18 cellular contexts compared by ENCODE assay signal in genomic region chr9:73050062-73050814, GRCh38.
A peak's percentile ranks its signal among the peaks of the same experiment; 100 is the strongest.
DNase-seq lines count a peak whose midpoint lies in the region; ATAC-seq, FAIRE-seq and TF ChIP-seq lines count a peak whose summit lies in the region.
"Had no signal": no experiment of that assay in that cellular context is flagged by ENCODE, and none has a peak within 500 bp of the region (broad histone marks: within the 10 kb centered on the region; RNA-seq: fewer than 3 reads in every experiment).

No MANE protein-coding gene starts in this region.

- DNase-seq in GM03348 (ENCODE audit: low spot score) (peak; percentile 30), RCC 7860 (ENCODE audit: low spot score) (no peak), fibroblast of lung (ENCODE audit: low read depth in 2 of 2) (peak; percentile 36 to 61), osteoblast (ENCODE audit: insufficient read length, low spot score, missing footprints) (no peak), NK-92 (lab: John Stamatoyannopoulos, UW; ENCODE audit: unreplicated experiment) (no peak), Kasumi-1 (lab: John Stamatoyannopoulos, UW) (no peak), stomach (no peak)
- DNase-seq: activated naive CD8-positive, alpha-beta T cell treated with anti-CD3 and anti-CD28 coated beads, Interleukin-2, amount 10 ng/mL, durations not matched to agents 7 days and 5 days; CD4-positive, alpha-beta T cell; left colon; naive thymus-derived CD4-positive, alpha-beta T cell; NCI-H1105; NCI-H2227 treated with DMSO at 0.1 percent for 48 hours; stimulated activated naive CD8-positive, alpha-beta T cell treated with anti-CD3 and anti-CD28 coated beads, Interleukin-15, Interleukin-2, amounts not matched to agents 100 U/mL and 50 U/mL, for 24 hours; SW 1271 had no signal

- no peaks in the 10 kb centered on the region for H3K79me2 ChIP-seq in fibroblast of lung (ENCODE audit: control insufficient read depth, insufficient read depth, low read length)
- H3K79me2 ChIP-seq in osteoblast (ENCODE audit: insufficient read depth, low read length), result no peaks in the 10 kb centered on the region

- no peak for TF ChIP-seq EP300 in stomach (IDR thresholded peaks at IDR 0.05)

- H3K27me3 ChIP-seq in fibroblast of lung (ENCODE audit: control insufficient read depth, insufficient read depth, low read length) (no peaks in the 10 kb centered on the region), osteoblast (ENCODE audit: insufficient read depth, low read length) (no peaks in the 10 kb centered on the region), stomach (no peaks in the 10 kb centered on the region)
- H3K27me3 ChIP-seq: gastroesophageal sphincter had no signal

- no peak for TF ChIP-seq POLR2A in stomach (IDR thresholded peaks at IDR 0.05)

- H3K4me2 ChIP-seq in fibroblast of lung (ENCODE audit: extremely low read depth, insufficient read depth, low read length), result peak overlapping the region; percentile 34
- no peak overlapping the region for H3K4me2 ChIP-seq in osteoblast (ENCODE audit: insufficient read depth, low read length)

- ATAC-seq in GM21786 (IDR thresholded peaks at IDR 0.05; ENCODE audit: unreplicated experiment), result no peak
- ATAC-seq: gastroesophageal sphincter; naive thymus-derived CD4-positive, alpha-beta T cell; stimulated activated naive CD8-positive, alpha-beta T cell treated with anti-CD3 and anti-CD28 coated beads, Interleukin-15, Interleukin-2, amounts not matched to agents 100 U/mL and 50 U/mL, for 24 hours had no signal

- 62 to 77% (median 75%) methylated on average over 5 of the region's 5 CpGs for WGBS in stomach, 5 donors

- peak; percentile 65 for FAIRE-seq in RCC 7860 (lab: Jason Lieb, UNC)
- FAIRE-seq: HTR-8/SVneo had no signal

- no peak overlapping the region for H3K4me3 ChIP-seq in fibroblast of lung (replicated peaks in 1 of 4; ENCODE audit: control extremely low read depth in 1 of 4, insufficient read depth in 1 of 4, low read depth in 3 of 4, low read length in 4 of 4)
- H3K4me3 ChIP-seq in osteoblast (ENCODE audit: insufficient read depth, low read length), result no peak overlapping the region
- H3K4me3 ChIP-seq in stomach, result no peak overlapping the region
- H3K4me3 ChIP-seq: gastroesophageal sphincter had no signal

- H3K4me1 ChIP-seq in fibroblast of lung (ENCODE audit: control insufficient read depth, extremely low read depth, insufficient read depth, low read length) (peaks cover 3% of the 10 kb centered on the region), osteoblast (ENCODE audit: insufficient read depth, low read length) (peaks cover 10% of the 10 kb centered on the region), stomach (peaks cover 0 to 10% (median 0%) of the 10 kb centered on the region in 4 donors)

- H3K27ac ChIP-seq in fibroblast of lung (ENCODE audit: insufficient read depth, low read length) (no peak overlapping the region), osteoblast (ENCODE audit: low read depth, low read length) (no peak overlapping the region), stomach (peak overlapping the region in 1 of 5 donors; percentile 3)

- no peak overlapping the region for H3K9ac ChIP-seq in fibroblast of lung (ENCODE audit: insufficient read depth, low read length)

- H3K36me3 ChIP-seq in fibroblast of lung (ENCODE audit: control insufficient read depth, insufficient read depth, low read length), result no peaks in the 10 kb centered on the region
- H3K36me3 ChIP-seq in osteoblast (ENCODE audit: insufficient read depth, low read length), result no peaks in the 10 kb centered on the region
- no peaks in the 10 kb centered on the region for H3K36me3 ChIP-seq in stomach
- H3K36me3 ChIP-seq: gastroesophageal sphincter had no signal

- no peaks in the 10 kb centered on the region for H4K20me1 ChIP-seq in fibroblast of lung (ENCODE audit: control insufficient read depth, extremely low read depth, insufficient read depth, low read length)
- H4K20me1 ChIP-seq in osteoblast (ENCODE audit: insufficient read depth, low read length), result no peaks in the 10 kb centered on the region

- no peaks in the 10 kb centered on the region for H3K9me3 ChIP-seq in fibroblast of lung (ENCODE audit: control insufficient read depth, insufficient read depth, low read depth, low read length)
- H3K9me3 ChIP-seq in osteoblast (ENCODE audit: low read depth, low read length), result no peaks in the 10 kb centered on the region
- H3K9me3 ChIP-seq in stomach, result no peaks in the 10 kb centered on the region
- H3K9me3 ChIP-seq: gastroesophageal sphincter had no signal

- H2AFZ ChIP-seq in fibroblast of lung (ENCODE audit: low read length) (no peak overlapping the region), osteoblast (ENCODE audit: low read length) (no peak overlapping the region)

- intact Hi-C loops in stomach (cut with DNase I; ENCODE audit: low total_unique reads), result no loop called here

- TF ChIP-seq CTCF in fibroblast of lung (conservative IDR thresholded peaks at IDR 0.05 in 1 of 2, IDR thresholded peaks at IDR 0.05 in 1 of 2; ENCODE audit: low read depth in 1 of 2, low read length in 2 of 2), result peak; percentile 7 to 29
- peak; percentile 22 for TF ChIP-seq CTCF in osteoblast (IDR thresholded peaks at IDR 0.05; ENCODE audit: extremely low read depth, low read depth, low read length)
- TF ChIP-seq CTCF in stomach (IDR thresholded peaks at IDR 0.05), result no peak

Comparison
In these comparisons a context has a peak if more than half of its experiments do, and no peak if none do; other contexts are left out.
1. DNase-seq: peak in GM03348 (single experiment) and fibroblast of lung (2 of 2); none in RCC 7860 (single experiment), osteoblast (single experiment), NK-92 (single experiment), Kasumi-1 (0 of 2) and stomach (single experiment).
2. CTCF ChIP-seq: peak in fibroblast of lung (2 of 2) and osteoblast (single experiment); none in stomach (0 of 7).